8 cellular contexts compared by ENCODE assay signal in the genomic region with DNA sequence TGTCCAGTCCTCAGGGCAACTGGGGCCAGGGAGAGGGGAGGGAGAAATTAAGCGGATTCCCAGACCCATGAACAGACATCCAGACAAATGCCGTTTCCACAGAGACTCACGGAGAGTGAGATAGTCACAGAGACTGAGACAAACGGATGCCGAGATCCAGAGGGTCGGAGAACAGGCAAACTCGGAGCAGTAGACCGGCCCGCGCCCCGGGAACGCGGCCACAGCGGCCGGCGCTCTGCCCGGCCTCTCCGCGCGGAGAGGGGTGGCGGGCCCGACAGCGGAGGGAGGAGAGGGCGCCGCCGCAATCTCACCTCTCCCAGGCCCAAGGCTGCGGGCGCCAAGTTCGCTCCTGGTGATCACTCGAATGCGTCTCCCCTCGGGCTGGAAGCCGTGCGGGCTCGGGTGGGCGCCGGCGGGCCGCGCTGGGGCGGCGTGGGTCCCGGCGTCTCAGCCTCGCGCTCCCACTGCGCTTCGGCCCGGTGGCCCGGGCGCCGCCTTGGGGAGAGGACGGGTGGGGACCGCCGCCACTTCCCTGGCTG. TPM values are rescaled to one million over a fixed set of nuclear protein-coding genes. Genes with fewer than 3 reads are reported as not detected.
DNase-seq lines count a peak whose midpoint lies in the region; ATAC-seq, FAIRE-seq and TF ChIP-seq lines count a peak whose summit lies in the region.

No MANE protein-coding gene starts in this region.

- H3K4me1 ChIP-seq in astrocyte (ENCODE audit: insufficient read depth, low read length) = peaks cover 15% of the 10 kb centered on the region

- no peaks in the 10 kb centered on the region for H3K36me3 ChIP-seq in astrocyte (ENCODE audit: insufficient read depth, low read length)

- H3K4me3 Mint-ChIP-seq in astrocyte (ENCODE audit: unreplicated experiment) (peak overlapping the region; percentile 73), immature natural killer cell (peak overlapping the region; percentile 90 to 94 (median 94))
- H3K4me3 Mint-ChIP-seq in stimulated activated naive CD8-positive, alpha-beta T cell treated with anti-CD3 and anti-CD28 coated beads, Interleukin-15, amount 100 ng/mL, for 72 hours = peak overlapping the region; percentile 99

- H2AFZ ChIP-seq in astrocyte (ENCODE audit: low read depth, low read length) = peak overlapping the region; percentile 92

- no peaks in the 10 kb centered on the region for H3K79me2 ChIP-seq in astrocyte (ENCODE audit: insufficient read depth, low read length)

- no peak for FAIRE-seq in astrocyte (lab: Jason Lieb, UNC)

- peak overlapping the region; percentile 61 for H3K4me3 ChIP-seq in astrocyte (ENCODE audit: insufficient read depth, low read depth, low read length)

- TF ChIP-seq EP300 in Ishikawa (IDR thresholded peaks at IDR 0.05; ENCODE audit: borderline replicate concordance) = 0 out of 2 replicates have a peak, but pooled peaks have one; percentile 0

- peak overlapping the region; percentile 85 for H3K4me2 ChIP-seq in astrocyte (ENCODE audit: low read length)

- peaks cover 3% of the 10 kb centered on the region for H3K36me3 Mint-ChIP-seq in astrocyte (ENCODE audit: low read depth, unreplicated experiment)
- peaks cover 0 to 9% (median 0%) of the 10 kb centered on the region in 3 donors for H3K36me3 Mint-ChIP-seq in immature natural killer cell

- DNase-seq in NK-92 treated with Interleukin-12 subunit alpha and Interleukin-12 subunit beta, amount 100 ng/mL, for 24 hours (lab: John Stamatoyannopoulos, UW) = peak; percentile 48
- DNase-seq in NK-92 (lab: John Stamatoyannopoulos, UW; ENCODE audit: unreplicated experiment) (no peak), astrocyte (ENCODE audit: low read depth) (no peak), immature natural killer cell (no peak), middle frontal gyrus (ENCODE audit: extremely low spot score, low spot score) (no peak)
- no peak for DNase-seq in stimulated activated naive CD8-positive, alpha-beta T cell treated with anti-CD3 and anti-CD28 coated beads, Interleukin-15, amount 100 ng/mL, for 72 hours

- peak; percentile 19 for ATAC-seq in GM21737 (IDR thresholded peaks at IDR 0.05; ENCODE audit: unreplicated experiment)
- peak; percentile 34 for ATAC-seq in stimulated activated naive CD8-positive, alpha-beta T cell treated with anti-CD3 and anti-CD28 coated beads, Interleukin-15, amount 100 ng/mL, for 72 hours

- no peak for TF ChIP-seq CTCF in astrocyte (IDR thresholded peaks at IDR 0.05; ENCODE audit: insufficient read depth, low read depth, low read length)

- H4K20me1 ChIP-seq in astrocyte (ENCODE audit: insufficient read depth, low read length) = peaks cover 27% of the 10 kb centered on the region

- H3K27ac ChIP-seq in astrocyte (ENCODE audit: low read depth, low read length) = no peak overlapping the region

- H3K4me1 Mint-ChIP-seq in astrocyte (ENCODE audit: low read depth, unreplicated experiment) (peaks cover 6% of the 10 kb centered on the region), immature natural killer cell (peaks cover 48% of the 10 kb centered on the region in 2 donors)
- peaks cover 47% of the 10 kb centered on the region for H3K4me1 Mint-ChIP-seq in stimulated activated naive CD8-positive, alpha-beta T cell treated with anti-CD3 and anti-CD28 coated beads, Interleukin-15, amount 100 ng/mL, for 72 hours

- TF ChIP-seq RAD21 in Ishikawa (IDR thresholded peaks at IDR 0.05; ENCODE audit: low read depth) = no peak

- peak overlapping the region; percentile 62 for H3K9ac ChIP-seq in astrocyte (ENCODE audit: low read length)

- no peaks in the 10 kb centered on the region for H3K9me3 ChIP-seq in astrocyte (ENCODE audit: insufficient read depth, low read depth, low read length)

- H3K9me3 Mint-ChIP-seq in astrocyte (ENCODE audit: unreplicated experiment) (peaks cover 10% of the 10 kb centered on the region), immature natural killer cell (no peaks in the 10 kb centered on the region)
- H3K9me3 Mint-ChIP-seq in stimulated activated naive CD8-positive, alpha-beta T cell treated with anti-CD3 and anti-CD28 coated beads, Interleukin-15, amount 100 ng/mL, for 72 hours = no peaks in the 10 kb centered on the region

- H3K27ac Mint-ChIP-seq in astrocyte (ENCODE audit: unreplicated experiment) (peak overlapping the region; percentile 58), immature natural killer cell (peak overlapping the region; percentile 82 to 92 (median 86))
- H3K27ac Mint-ChIP-seq in stimulated activated naive CD8-positive, alpha-beta T cell treated with anti-CD3 and anti-CD28 coated beads, Interleukin-15, amount 100 ng/mL, for 72 hours = no peak overlapping the region

- peaks cover 78% of the 10 kb centered on the region for H3K27me3 ChIP-seq in astrocyte (ENCODE audit: insufficient read depth, low read length)

- H3K27me3 Mint-ChIP-seq in astrocyte (ENCODE audit: low read depth, unreplicated experiment) (peaks cover 49% of the 10 kb centered on the region), immature natural killer cell (ENCODE audit: low read depth in 3 of 3) (peaks cover 14 to 33% (median 14%) of the 10 kb centered on the region in 3 donors)
- peaks cover 47% of the 10 kb centered on the region for H3K27me3 Mint-ChIP-seq in stimulated activated naive CD8-positive, alpha-beta T cell treated with anti-CD3 and anti-CD28 coated beads, Interleukin-15, amount 100 ng/mL, for 72 hours

TF ChIP-seq in Ishikawa, 13 proteins besides CTCF, POLR2A, EP300 and RAD21:
- TF ChIP-seq ZBTB7A (IDR thresholded peaks at IDR 0.05; ENCODE audit: low read depth) (0 out of 2 replicates have a peak, but pooled peaks have one; percentile 1), TEAD4 (IDR thresholded peaks at IDR 0.05) (no peak)

RNA-seq across cellular contexts. Expression of a gene that starts 0.8 kb away (rescaled TPM):
- total RNA-seq in astrocyte = 0.07 TPM in 1 of 2 replicates, not detected in the other
- polyA plus RNA-seq in immature natural killer cell = under 1 TPM; 0.03 to 0.40 (median 0.26) TPM

RNA-seq across cellular contexts. Expression of a gene that starts 21.0 kb away (rescaled TPM):
- total RNA-seq in astrocyte = 0.14 TPM in 1 of 2 replicates, not detected in the other
- not detected for polyA plus RNA-seq in immature natural killer cell

Comparison
In these comparisons a context has a peak if more than half of its experiments do, and no peak if none do; other contexts are left out.
1. H3K27ac Mint-ChIP-seq: peak in astrocyte (single experiment) and immature natural killer cell (6 of 6); none in stimulated activated naive CD8-positive, alpha-beta T cell treated with anti-CD3 and anti-CD28 coated beads, Interleukin-15, amount 100 ng/mL, for 72 hours (0 of 2).
2. Peak in every context shown above with its lines, with median percentiles within 50 percentile points of each other: H3K4me3 Mint-ChIP-seq.